21 cellular contexts compared by ENCODE assay signal in the genomic region with DNA sequence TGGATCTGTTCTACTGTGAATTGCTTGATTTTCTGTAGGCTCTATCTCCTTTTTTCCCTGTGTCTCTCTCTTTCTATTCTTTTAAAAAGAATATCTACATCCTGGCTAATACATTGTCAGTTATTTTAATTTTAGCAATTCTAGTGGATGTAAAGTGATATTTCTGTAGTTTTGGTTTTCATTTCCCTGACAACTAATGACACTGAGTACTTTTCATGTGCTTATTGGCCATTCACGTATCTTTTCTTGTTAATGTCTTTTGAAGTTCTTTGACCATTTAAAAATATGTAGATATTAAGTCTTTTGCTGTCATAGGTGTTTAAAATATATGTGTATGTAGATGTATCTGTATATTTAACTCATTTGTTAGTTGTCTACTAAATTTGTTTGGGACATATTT. TPM values are rescaled to one million over a fixed set of nuclear protein-coding genes. Genes with fewer than 3 reads are reported as not detected.
"Had no signal": no experiment of that assay in that cellular context is flagged by ENCODE, and none has a peak within 500 bp of the region (broad histone marks: within the 10 kb centered on the region; RNA-seq: fewer than 3 reads in every experiment).

No MANE protein-coding gene starts in this region.

- H3K4me3 ChIP-seq: MG63 had no signal

- H3K36me3 ChIP-seq: MG63 had no signal

- H3K9me3 ChIP-seq: MG63 had no signal

- DNase-seq: Karpas-422, KG1, MG63, NCI-H1092, NCI-H1105 treated with DMSO at 0.1 percent for 48 hours, NCI-H1417 treated with DMSO at 0.1 percent for 48 hours, NCI-H146, NCI-H1694 treated with DMSO at 0.1 percent for 48 hours, NCI-H1930, NCI-H2081, NCI-H2107, NCI-H226, NCI-H446, NCI-H510A, NCI-H524 treated with DMSO at 0.1 percent for 48 hours, NCI-H69, NCI-H774, RPMI8226, SHP77 had no signal

- H3K27me3 ChIP-seq: MG63 had no signal

RNA-seq across cellular contexts. Expression of gene SOX3, which starts 59.0 kb away (rescaled TPM):
- total RNA-seq: HT-29, SK-MEL-5 had no signal
